In genomic region chr5:70585996-70586395, GRCh38 we compare ENCODE assay signal across 8 cellular contexts.
A peak's percentile ranks its signal among the peaks of the same experiment; 100 is the strongest.
DNase-seq lines count a peak whose midpoint lies in the region; ATAC-seq and TF ChIP-seq lines count a peak whose summit lies in the region.
"Not testable (repeated sequence)": the region's sequence is repeated elsewhere in the genome, so short reads cannot be mapped to it uniquely, and the experiment has no call there.

No MANE protein-coding gene starts in this region.

- intact Hi-C loops in left cardiac atrium (cut with DNase I); natural killer cell (cut with micrococcal nuclease): not testable (repeated sequence)

- not testable (repeated sequence) for H3K27ac Mint-ChIP-seq in natural killer cell

- not testable (repeated sequence) for H3K27me3 Mint-ChIP-seq in natural killer cell (ENCODE audit: low read depth in 2 of 2)

- not testable (repeated sequence) for H3K4me3 Mint-ChIP-seq in natural killer cell

- peak; percentile 62 for ATAC-seq in GM19463 (IDR thresholded peaks at IDR 0.05; ENCODE audit: unreplicated experiment)
- not testable (repeated sequence) for ATAC-seq in left cardiac atrium, natural killer cell

- in situ Hi-C loops in astrocyte of the cerebellum (cut with HindIII; ENCODE audit: low sequenced_read_pairs), result not testable (repeated sequence)

- H3K36me3 Mint-ChIP-seq in natural killer cell, result not testable (repeated sequence)

- not testable (repeated sequence) for H3K9me3 Mint-ChIP-seq in natural killer cell

- TF ChIP-seq CTCF in astrocyte of the cerebellum (IDR thresholded peaks at IDR 0.05; ENCODE audit: low read depth, low read length, missing control alignments); natural killer cell (IDR thresholded peaks at IDR 0.05): not testable (repeated sequence)

- H3K4me1 Mint-ChIP-seq in natural killer cell, result not testable (repeated sequence)

- H3K4me3 ChIP-seq in astrocyte of the cerebellum (ENCODE audit: low read depth, low read length), result peak overlapping the region; percentile 14

- DNase-seq in activated CD4-positive, CD25-positive, alpha-beta regulatory T cell treated with anti-CD3 and anti-CD28 coated beads, Interleukin-2, amount 50 U/mL, for 16 hours (ENCODE audit: low read depth, low spot score), result peak; percentile 0
- DNase-seq in activated T-cell treated with anti-CD3 and anti-CD28 coated beads for 48 hours (ENCODE audit: low read depth), result peak; percentile 21
- not testable (repeated sequence) for DNase-seq in astrocyte of the cerebellum (ENCODE audit: low read depth)
- DNase-seq in left cardiac atrium, result peak; percentile 20
- peak; percentile 4 for DNase-seq in natural killer cell
- DNase-seq in stimulated activated CD4-positive, alpha-beta T cell treated with anti-CD3 and anti-CD28 coated beads, Interleukin-15, amount 100 ng/mL, for 24 hours, result peak; percentile 59
- peak; percentile 0 for DNase-seq in stimulated activated CD8-positive, alpha-beta memory T cell treated with anti-CD3 and anti-CD28 coated beads, Interleukin-7, amount 100 ng/mL, for 24 hours (ENCODE audit: low read depth)
